Comparison of ENCODE assay signal across 10 cellular contexts in the genomic region with DNA sequence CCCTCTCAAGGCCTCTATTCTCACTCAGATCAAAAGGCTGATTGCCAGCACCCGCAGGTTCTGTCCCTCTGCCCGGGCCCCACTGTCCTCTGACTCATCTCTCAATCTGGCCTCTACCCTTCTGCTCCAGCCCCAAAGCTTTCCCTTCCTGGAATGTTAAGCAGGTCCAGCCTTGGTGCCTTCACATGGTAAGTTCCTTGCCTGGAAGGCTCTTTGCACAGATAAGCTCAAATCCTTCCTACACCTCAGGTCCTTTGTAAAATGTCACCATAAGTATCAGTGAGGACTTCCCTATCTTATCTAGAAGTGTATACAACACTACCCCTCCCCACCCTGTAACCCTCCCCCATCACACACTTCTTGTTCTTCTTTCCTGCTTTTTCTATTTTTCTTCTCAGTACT. TPM values are rescaled to one million over a fixed set of nuclear protein-coding genes. Genes with fewer than 3 reads are reported as not detected.
DNase-seq lines count a peak whose midpoint lies in the region; ATAC-seq and TF ChIP-seq lines count a peak whose summit lies in the region.
"Had no signal": no experiment of that assay in that cellular context is flagged by ENCODE, and none has a peak within 500 bp of the region (broad histone marks: within the 10 kb centered on the region; RNA-seq: fewer than 3 reads in every experiment).

No MANE protein-coding gene starts in this region.

- H3K4me2 ChIP-seq in mesenchymal stem cell (ENCODE audit: low read length, poor library complexity, severe bottlenecking) = no peak overlapping the region

- peak; percentile 46 for DNase-seq in GM04504 (ENCODE audit: low read depth)
- peak; percentile 17 for DNase-seq in WERI-Rb-1
- DNase-seq in mesenchymal stem cell = peak; percentile 78
- DNase-seq in NCI-H2171 treated with DMSO at 0.1 percent for 48 hours (lab: John Stamatoyannopoulos, UW) = no peak
- no peak for DNase-seq in left colon
- no peak for DNase-seq in HPDE6-E6E7 (ENCODE audit: extremely low spot score)
- DNase-seq: NCI-H69; pancreas; stimulated activated CD8-positive, alpha-beta memory T cell treated with anti-CD3 and anti-CD28 coated beads, Interleukin-4, amount 100 ng/mL, for 48 hours had no signal

- H3K14ac ChIP-seq in mesenchymal stem cell (ENCODE audit: low read length in 2 of 2) = no peak overlapping the region

- no peak overlapping the region for H3K27ac ChIP-seq in WERI-Rb-1
- H3K27ac ChIP-seq in mesenchymal stem cell (ENCODE audit: low read length, poor library complexity, severe bottlenecking) = no peak overlapping the region
- H3K27ac ChIP-seq: pancreas had no signal

- no peak overlapping the region for H2AFZ ChIP-seq in mesenchymal stem cell (ENCODE audit: low read depth, low read length)

- H3K4ac ChIP-seq in mesenchymal stem cell (ENCODE audit: low read depth in 1 of 2, low read length in 2 of 2) = peak overlapping the region in 1 of 2 experiments; percentile 59

- no peaks in the 10 kb centered on the region for H3K9me3 ChIP-seq in WERI-Rb-1 (ENCODE audit: severe bottlenecking)
- H3K9me3 ChIP-seq in mesenchymal stem cell (ENCODE audit: control insufficient read depth, low read length) = no peaks in the 10 kb centered on the region
- H3K9me3 ChIP-seq: pancreas had no signal

- ATAC-seq in left colon = no peak
- ATAC-seq: pancreas, WTC11 had no signal

- no peak overlapping the region for H2BK120ac ChIP-seq in mesenchymal stem cell (ENCODE audit: low read depth, low read length)

- no peak overlapping the region for H2BK12ac ChIP-seq in mesenchymal stem cell (ENCODE audit: low read length in 2 of 2)

- H2AK5ac ChIP-seq in mesenchymal stem cell (ENCODE audit: low read length, severe bottlenecking) = no peak overlapping the region

- intact Hi-C loops in left colon (cut with DNase I, micrococcal nuclease) = no loop called here

- peak overlapping the region in 1 of 2 experiments; percentile 2 for H3K18ac ChIP-seq in mesenchymal stem cell (ENCODE audit: low read depth in 1 of 2, low read length in 2 of 2)

- H2BK15ac ChIP-seq in mesenchymal stem cell (ENCODE audit: low read depth, poor library complexity, severe bottlenecking) = no peak overlapping the region

- peaks cover 19% of the 10 kb centered on the region for H3K79me1 ChIP-seq in mesenchymal stem cell (replicated peaks; ENCODE audit: low read length, poor library complexity, severe bottlenecking)

- no peak overlapping the region for H3K23ac ChIP-seq in mesenchymal stem cell (ENCODE audit: low read length in 2 of 2)

- no peak overlapping the region for H3K9ac ChIP-seq in mesenchymal stem cell (ENCODE audit: low read length)

- H4K91ac ChIP-seq in mesenchymal stem cell (ENCODE audit: low read length) = no peak overlapping the region

- H3K27me3 ChIP-seq in WERI-Rb-1 (ENCODE audit: insufficient read depth, low read depth, severe bottlenecking) = no peaks in the 10 kb centered on the region
- no peaks in the 10 kb centered on the region for H3K27me3 ChIP-seq in mesenchymal stem cell (ENCODE audit: control insufficient read depth in 1 of 2, insufficient read depth in 1 of 2, low read length in 2 of 2)
- H3K27me3 ChIP-seq: pancreas had no signal

- no peak overlapping the region for H4K8ac ChIP-seq in mesenchymal stem cell (ENCODE audit: low read length)

- no peak for TF ChIP-seq CTCF in WERI-Rb-1 (IDR thresholded peaks at IDR 0.05; ENCODE audit: low read depth, low read length)

- WGBS in mesenchymal stem cell = 0% methylated on average over 2 of the region's 2 CpGs

- no peak overlapping the region for H2BK5ac ChIP-seq in mesenchymal stem cell (ENCODE audit: low read depth, low read length, poor library complexity, severe bottlenecking)

- H3K4me1 ChIP-seq in mesenchymal stem cell (ENCODE audit: control insufficient read depth, insufficient read depth, low read depth, low read length) = peaks cover 7% of the 10 kb centered on the region

- H3K4me3 ChIP-seq in WERI-Rb-1 (ENCODE audit: low read depth, low read length) (no peak overlapping the region), mesenchymal stem cell (ENCODE audit: insufficient read depth in 1 of 2, low read depth in 1 of 2, low read length in 2 of 2) (no peak overlapping the region)
- H3K4me3 ChIP-seq: pancreas had no signal

- H3K36me3 ChIP-seq in WERI-Rb-1 = peaks cover 9% of the 10 kb centered on the region
- peaks cover 12 to 41% of the 10 kb centered on the region in 2 experiments for H3K36me3 ChIP-seq in mesenchymal stem cell (ENCODE audit: control insufficient read depth in 1 of 2, insufficient read depth in 2 of 2, low read depth in 1 of 2, low read length in 2 of 2)
- H3K36me3 ChIP-seq: pancreas had no signal

RNA-seq across cellular contexts. Expression of a gene that starts 22.2 kb away (rescaled TPM):
- 103 TPM for polyA plus RNA-seq in mesenchymal stem cell (2013, experiment 1 of 2)
- 102 TPM for polyA plus RNA-seq in mesenchymal stem cell (2013, experiment 2 of 2)
- total RNA-seq in left colon = 10 to 100 TPM; 87.1 to 87.9 TPM

RNA-seq across cellular contexts. Expression of a gene that starts 25.3 kb away (rescaled TPM):
- polyA plus RNA-seq in mesenchymal stem cell (2013, experiment 1 of 2) = 30.6 TPM
- 32.3 TPM for polyA plus RNA-seq in mesenchymal stem cell (2013, experiment 2 of 2)
- total RNA-seq in left colon = 10 to 100 TPM; 31.6 to 34.1 TPM

RNA-seq across cellular contexts. Expression of a gene that starts 25.6 kb away (rescaled TPM):
- polyA plus RNA-seq in mesenchymal stem cell (2013, experiment 1 of 2) = 253 TPM
- 265 TPM for polyA plus RNA-seq in mesenchymal stem cell (2013, experiment 2 of 2)
- 100 to 1,000 TPM; 202 to 249 TPM for total RNA-seq in left colon

RNA-seq across cellular contexts. Expression of a gene that starts 44.9 kb away (rescaled TPM):
- polyA plus RNA-seq in mesenchymal stem cell (2013, experiment 1 of 2) = 0.73 TPM
- polyA plus RNA-seq in mesenchymal stem cell (2013, experiment 2 of 2) = 1.2 TPM
- 10 to 100 TPM; 40.0 to 43.9 TPM for total RNA-seq in left colon

RNA-seq across cellular contexts. Expression of a gene that starts 52.2 kb away (rescaled TPM):
- 186 TPM for polyA plus RNA-seq in mesenchymal stem cell (2013, experiment 1 of 2)
- 188 TPM for polyA plus RNA-seq in mesenchymal stem cell (2013, experiment 2 of 2)
- total RNA-seq in left colon = 100 to 1,000 TPM; 151 to 168 TPM

Comparison
In these comparisons a context has a peak if more than half of its experiments do, and no peak if none do; other contexts are left out.
1. DNase-seq: peak in GM04504 (single experiment), WERI-Rb-1 (single experiment) and mesenchymal stem cell (single experiment); none in NCI-H2171 treated with DMSO at 0.1 percent for 48 hours (single experiment), left colon (0 of 2) and HPDE6-E6E7 (single experiment).